ENCODE assay signal across 1 cellular context in genomic region chr6:43724914-43725642, GRCh38.
TF ChIP-seq lines count a peak whose summit lies in the region.

No MANE protein-coding gene starts in this region.

TF ChIP-seq in HepG2, 621 proteins besides CTCF, POLR2A, EP300 and RAD21 (continued from another document and continues in another):
- no peak for TF ChIP-seq ZBTB10 (CRISPR knock-in tag; IDR thresholded peaks at IDR 0.05; ENCODE audit: borderline replicate concordance)
- no peak for TF ChIP-seq NKX3-1 (CRISPR knock-in tag; IDR thresholded peaks at IDR 0.05)
- no peak for TF ChIP-seq HNRNPH1 (optimal IDR thresholded peaks at IDR 0.05; ENCODE audit: low read depth, low read length)
- TF ChIP-seq FOXC1 (CRISPR knock-in tag; IDR thresholded peaks at IDR 0.05; ENCODE audit: borderline replicate concordance): peak; percentile 87
- no peak; the same call in 1 of the 2 replicates for TF ChIP-seq ZNF563 (CRISPR knock-in tag; IDR thresholded peaks at IDR 0.05)
- TF ChIP-seq CEBPB (IDR thresholded peaks at IDR 0.05; ENCODE audit: borderline replicate concordance, low read depth, low read length): peak; percentile 97
- TF ChIP-seq SYNCRIP (IDR thresholded peaks at IDR 0.05; ENCODE audit: insufficient read depth, low read depth, low read length): no peak
- no peak for TF ChIP-seq ZNF691 (CRISPR knock-in tag; IDR thresholded peaks at IDR 0.05; ENCODE audit: borderline replicate concordance, low read depth)
- peak; percentile 76 to 100; a peak in 3 of 4 replicates for TF ChIP-seq ATF4 (CRISPR knock-in tag; IDR thresholded peaks at IDR 0.05)
- 0 out of 2 replicates have a peak, but pooled peaks have one; percentile 31 for TF ChIP-seq ZNF44 (CRISPR knock-in tag; IDR thresholded peaks at IDR 0.05)
- peak; percentile 67; the same call in 1 of the 2 replicates for TF ChIP-seq FOXP4 (CRISPR knock-in tag; IDR thresholded peaks at IDR 0.05)
- TF ChIP-seq ZNF234 (CRISPR knock-in tag; conservative IDR thresholded peaks at IDR 0.05): no peak
- no peak for TF ChIP-seq ZNF747 (CRISPR knock-in tag; IDR thresholded peaks at IDR 0.05; ENCODE audit: borderline replicate concordance)
- no peak for TF ChIP-seq RFX5 (IDR thresholded peaks at IDR 0.05; ENCODE audit: low read depth, low read length)
- TF ChIP-seq ATF1 (CRISPR knock-in tag; IDR thresholded peaks at IDR 0.05): no peak
- TF ChIP-seq NPAS2 (CRISPR knock-in tag; IDR thresholded peaks at IDR 0.05; ENCODE audit: borderline replicate concordance): no peak
- TF ChIP-seq ETV6 (CRISPR knock-in tag; conservative IDR thresholded peaks at IDR 0.05): peak; percentile 89
- TF ChIP-seq ZNF337 (CRISPR knock-in tag; IDR thresholded peaks at IDR 0.05; ENCODE audit: borderline replicate concordance, low read depth): no peak
- TF ChIP-seq ZNF142 (CRISPR knock-in tag; IDR thresholded peaks at IDR 0.05): no peak
- peak; percentile 61; the same call in 1 of the 2 replicates for TF ChIP-seq ZNF274 (CRISPR knock-in tag; IDR thresholded peaks at IDR 0.05)
- TF ChIP-seq HINFP (CRISPR knock-in tag; IDR thresholded peaks at IDR 0.05; ENCODE audit: low read depth): no peak
- TF ChIP-seq ZNF460 (CRISPR knock-in tag; IDR thresholded peaks at IDR 0.05; ENCODE audit: borderline replicate concordance): no peak
- TF ChIP-seq ZNF331 (CRISPR knock-in tag; IDR thresholded peaks at IDR 0.05): peak; percentile 89
- no peak; the same call in 1 of the 2 replicates for TF ChIP-seq PAXIP1 (CRISPR knock-in tag; conservative IDR thresholded peaks at IDR 0.05)
- peak; percentile 87 for TF ChIP-seq ZNF891 (CRISPR knock-in tag; IDR thresholded peaks at IDR 0.05)
- TF ChIP-seq AGO2 (optimal IDR thresholded peaks at IDR 0.05; ENCODE audit: low read depth, low read length): no peak
- TF ChIP-seq ZNF12 (CRISPR knock-in tag; IDR thresholded peaks at IDR 0.05): peak; percentile 81; the same call in 1 of the 2 replicates
- no peak for TF ChIP-seq ZNF3 (CRISPR knock-in tag; IDR thresholded peaks at IDR 0.05)
- TF ChIP-seq ATAD3A (CRISPR knock-in tag; IDR thresholded peaks at IDR 0.05): no peak
- peak; percentile 99 for TF ChIP-seq CEBPG (CRISPR knock-in tag; IDR thresholded peaks at IDR 0.05)
- peak; percentile 84 for TF ChIP-seq MLX (CRISPR knock-in tag; IDR thresholded peaks at IDR 0.05)
- no peak for TF ChIP-seq ZBTB37 (CRISPR knock-in tag; IDR thresholded peaks at IDR 0.05)
- peak; percentile 20; the same call in 1 of the 2 replicates for TF ChIP-seq MNT (IDR thresholded peaks at IDR 0.05)
- peak; percentile 88; the same call in 1 of the 2 replicates for TF ChIP-seq ZKSCAN8 (CRISPR knock-in tag; IDR thresholded peaks at IDR 0.05; ENCODE audit: borderline replicate concordance)
- TF ChIP-seq FOXM1 (CRISPR knock-in tag; IDR thresholded peaks at IDR 0.05): no peak
- TF ChIP-seq NR2F2 (IDR thresholded peaks at IDR 0.05; ENCODE audit: borderline replicate concordance, low read depth): no peak
